14 cellular contexts compared by ENCODE assay signal in the genomic region with DNA sequence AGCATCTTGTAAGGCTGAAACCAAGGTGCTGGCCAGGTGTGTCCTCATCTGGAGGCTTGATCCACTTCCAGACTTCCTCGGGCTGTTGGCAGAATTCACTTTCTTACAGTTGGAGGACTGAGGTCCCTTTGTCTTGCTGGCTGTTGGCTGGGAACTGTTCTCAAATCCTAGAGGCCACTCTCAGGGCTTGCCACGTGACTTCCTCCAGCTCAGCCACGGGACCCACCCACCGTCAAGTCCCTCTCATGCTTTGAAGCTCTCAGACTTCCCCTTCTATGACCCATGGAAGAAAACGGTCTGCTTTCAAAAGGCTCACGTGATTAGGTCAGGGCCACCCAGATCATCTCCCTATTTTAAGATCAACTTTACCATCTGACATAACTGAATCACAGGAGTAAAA.
A peak's percentile ranks its signal among the peaks of the same experiment; 100 is the strongest.
DNase-seq lines count a peak whose midpoint lies in the region; ATAC-seq and TF ChIP-seq lines count a peak whose summit lies in the region.
"Had no signal": no experiment of that assay in that cellular context is flagged by ENCODE, and none has a peak within 500 bp of the region (broad histone marks: within the 10 kb centered on the region; RNA-seq: fewer than 3 reads in every experiment).

No MANE protein-coding gene starts in this region.

- no peak overlapping the region for H3K4me3 ChIP-seq in BLaER1 treated with 17β-estradiol and CSF1 and Interleukin-3, amounts not matched to agents 10 nM and 100 nM
- H3K4me3 ChIP-seq: adrenal gland had no signal

- no peak overlapping the region for H3K9ac ChIP-seq in BLaER1 treated with 17β-estradiol and CSF1 and Interleukin-3, amounts not matched to agents 10 nM and 100 nM
- H3K9ac ChIP-seq: SK-N-SH had no signal

- H4K20me1 ChIP-seq in BLaER1 treated with 17β-estradiol and CSF1 and Interleukin-3, amounts not matched to agents 10 nM and 100 nM: no peaks in the 10 kb centered on the region

- H3K27me3 Mint-ChIP-seq in activated T-helper 17 cell treated with anti-CD3 and anti-CD28 coated beads, Interleukin-2, amount 50 U/mL, for 72 hours: no peaks in the 10 kb centered on the region

- peaks cover 9 to 22% (median 14%) of the 10 kb centered on the region in 10 experiments; a peak in 19 of 20 replicates for H3K4me1 ChIP-seq in BLaER1 treated with 17β-estradiol and CSF1 and Interleukin-3, amounts not matched to agents 10 nM and 100 nM
- H3K4me1 ChIP-seq: BE2C had no signal

- H3K4me2 ChIP-seq in BLaER1 treated with 17β-estradiol and CSF1 and Interleukin-3, amounts not matched to agents 10 nM and 100 nM: peak overlapping the region; percentile 4 to 44 (median 24); a peak in 15 of 22 replicates
- H3K4me2 ChIP-seq: SK-N-SH had no signal

- in situ Hi-C loops in GM13977 (cut with MboI; ENCODE audit: low pct_unique_long_range_greater_than_20kb, low sequenced_read_pairs, unreplicated experiment): loop anchor here (25.0 kb wide), 3 partner anchors 280 to 1180 kb away; no protein-coding TSS in a partner anchor

- no peaks in the 10 kb centered on the region for H3K9me3 Mint-ChIP-seq in activated T-helper 17 cell treated with anti-CD3 and anti-CD28 coated beads, Interleukin-2, amount 50 U/mL, for 72 hours

- H3K27ac Mint-ChIP-seq in activated T-helper 17 cell treated with anti-CD3 and anti-CD28 coated beads, Interleukin-2, amount 50 U/mL, for 72 hours: peak overlapping the region; percentile 76

- H3K36me3 ChIP-seq in BLaER1 treated with 17β-estradiol and CSF1 and Interleukin-3, amounts not matched to agents 10 nM and 100 nM: peaks cover 0 to 3% (median 0%) of the 10 kb centered on the region in 11 experiments; a peak in 3 of 22 replicates
- H3K36me3 ChIP-seq: adrenal gland, BE2C had no signal

- peak; percentile 66 for ATAC-seq in HG03342 (IDR thresholded peaks at IDR 0.05; ENCODE audit: unreplicated experiment)
- no peak for ATAC-seq in activated T-helper 17 cell treated with anti-CD3 and anti-CD28 coated beads, Interleukin-2, amount 50 U/mL, for 72 hours (replicated peaks)
- ATAC-seq in Right ventricle myocardium superior (ENCODE audit: poor library complexity): no peak
- no peak for ATAC-seq in HG03097 (IDR thresholded peaks at IDR 0.05; ENCODE audit: low FRiP score, unreplicated experiment)

- no peaks in the 10 kb centered on the region for H3K27me3 ChIP-seq in BLaER1 treated with 17β-estradiol and CSF1 and Interleukin-3, amounts not matched to agents 10 nM and 100 nM
- H3K27me3 ChIP-seq: adrenal gland, BE2C had no signal

- intact Hi-C loops in Right ventricle myocardium superior (cut with DNase I): loop anchor here (5.0 kb wide), 1 partner anchor 430 kb away; no protein-coding TSS in a partner anchor

- H3K4me3 Mint-ChIP-seq in activated T-helper 17 cell treated with anti-CD3 and anti-CD28 coated beads, Interleukin-2, amount 50 U/mL, for 72 hours: peak overlapping the region; percentile 20

- DNase-seq in GM13977 (ENCODE audit: low spot score) (peak; percentile 48), Right ventricle myocardium superior (no peak), T-helper 9 cell (no peak), NCI-H128 (lab: John Stamatoyannopoulos, UW; ENCODE audit: unreplicated experiment) (no peak)
- DNase-seq: BE2C, cortex of kidney, NCI-H1105, NCI-H69, SK-N-SH had no signal

- no peaks in the 10 kb centered on the region for H3K36me3 Mint-ChIP-seq in activated T-helper 17 cell treated with anti-CD3 and anti-CD28 coated beads, Interleukin-2, amount 50 U/mL, for 72 hours (ENCODE audit: low read depth)

- peaks cover 14 to 33% (median 21%) of the 10 kb centered on the region in 11 experiments for H3K9me3 ChIP-seq in BLaER1 treated with 17β-estradiol and CSF1 and Interleukin-3, amounts not matched to agents 10 nM and 100 nM (replicated peaks in 1 of 11)
- H3K9me3 ChIP-seq: adrenal gland, BE2C, SK-N-SH had no signal

- TF ChIP-seq CTCF in GM13977 (IDR thresholded peaks at IDR 0.05; ENCODE audit: extremely low read depth, insufficient read depth, missing control alignments): no peak

- peaks cover 7% of the 10 kb centered on the region for H3K4me1 Mint-ChIP-seq in activated T-helper 17 cell treated with anti-CD3 and anti-CD28 coated beads, Interleukin-2, amount 50 U/mL, for 72 hours

- no peak overlapping the region for H3K27ac ChIP-seq in BLaER1 treated with 17β-estradiol and CSF1 and Interleukin-3, amounts not matched to agents 10 nM and 100 nM
- H3K27ac ChIP-seq: adrenal gland had no signal
